Comparison of ENCODE assay signal across 1 cellular context in genomic region chr10:82213784-82214183, GRCh38.
TF ChIP-seq lines count a peak whose summit lies in the region.

No MANE protein-coding gene starts in this region.

TF ChIP-seq in HepG2, 621 proteins besides CTCF, POLR2A, EP300 and RAD21 (continued from another document):
- no peak for TF ChIP-seq ZNF484 (CRISPR knock-in tag; IDR thresholded peaks at IDR 0.05; ENCODE audit: borderline replicate concordance, low read depth)
- TF ChIP-seq JDP2 (CRISPR knock-in tag; IDR thresholded peaks at IDR 0.05; ENCODE audit: borderline replicate concordance) = no peak
- TF ChIP-seq ZNF550 (CRISPR knock-in tag; IDR thresholded peaks at IDR 0.05; ENCODE audit: borderline replicate concordance) = no peak
- TF ChIP-seq TAF1 (CRISPR knock-in tag; IDR thresholded peaks at IDR 0.05) = no peak
- TF ChIP-seq MTA1 (CRISPR knock-in tag; IDR thresholded peaks at IDR 0.05; ENCODE audit: borderline replicate concordance) = no peak
- no peak for TF ChIP-seq NRL (CRISPR knock-in tag; IDR thresholded peaks at IDR 0.05; ENCODE audit: borderline replicate concordance)
- no peak for TF ChIP-seq TP53 (CRISPR knock-in tag; conservative IDR thresholded peaks at IDR 0.05)
- no peak for TF ChIP-seq E2F1 (CRISPR knock-in tag; IDR thresholded peaks at IDR 0.05)
- no peak for TF ChIP-seq FOSL2 (CRISPR knock-in tag; IDR thresholded peaks at IDR 0.05)
- TF ChIP-seq FOSL1 (CRISPR knock-in tag; IDR thresholded peaks at IDR 0.05; ENCODE audit: borderline replicate concordance) = no peak
- TF ChIP-seq KLF11 (CRISPR knock-in tag; IDR thresholded peaks at IDR 0.05) = no peak
- TF ChIP-seq BRF2 (CRISPR knock-in tag; IDR thresholded peaks at IDR 0.05) = no peak
- TF ChIP-seq CCDC6 (CRISPR knock-in tag; IDR thresholded peaks at IDR 0.05) = no peak
TF ChIP-seq in HepG2: peak in this region for 0.
